Comparison of ENCODE assay signal across 11 cellular contexts in the genomic region with DNA sequence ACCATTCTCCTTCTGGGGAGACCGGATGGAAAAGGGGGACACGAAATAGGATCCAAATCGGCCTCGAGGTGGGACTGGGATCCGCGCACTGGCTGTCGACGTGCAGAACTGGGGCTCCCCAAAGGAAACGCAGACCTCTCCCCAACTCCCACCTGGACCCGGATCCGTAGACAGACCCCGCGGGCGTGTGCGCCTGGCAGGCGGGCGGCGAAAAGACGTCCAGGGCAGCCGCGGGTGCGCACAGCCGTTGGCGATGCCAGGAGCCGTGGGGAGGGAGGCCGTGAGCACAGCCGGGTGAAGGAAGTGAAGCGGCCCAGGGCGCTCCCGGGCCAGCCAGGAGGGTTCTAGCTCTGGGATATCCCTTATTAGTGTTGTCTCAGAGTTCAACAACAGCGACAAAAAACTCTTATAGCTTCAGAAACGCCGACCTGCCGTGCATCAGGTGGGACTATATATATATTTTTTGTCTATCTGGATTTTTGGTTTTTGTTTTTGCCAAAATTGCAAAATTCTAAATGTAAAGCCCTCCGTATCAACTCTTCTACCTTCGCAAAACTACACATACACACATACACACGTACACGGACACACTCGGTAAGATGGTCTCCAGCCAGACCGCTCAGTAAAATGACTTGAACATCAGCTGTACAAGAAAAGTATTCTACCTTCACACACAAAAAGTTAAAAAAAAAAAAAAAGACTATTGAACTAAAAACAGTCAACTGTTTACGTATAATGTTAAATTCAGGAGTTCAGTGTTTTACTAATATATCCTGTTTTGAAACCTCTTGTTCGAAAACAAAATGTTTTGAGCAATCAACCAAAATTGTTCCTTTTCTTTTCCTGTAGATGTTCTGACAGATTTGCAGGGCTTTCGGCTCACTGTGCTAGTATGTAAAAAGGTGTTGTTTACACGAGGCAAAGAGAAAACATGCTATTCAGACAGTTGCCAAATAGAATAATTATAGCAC. TPM values are rescaled to one million over a fixed set of nuclear protein-coding genes. Genes with fewer than 3 reads are reported as not detected.
DNase-seq lines count a peak whose midpoint lies in the region.
"Had no signal": no experiment of that assay in that cellular context is flagged by ENCODE, and none has a peak within 500 bp of the region (broad histone marks: within the 10 kb centered on the region; RNA-seq: fewer than 3 reads in every experiment).

No MANE protein-coding gene starts in this region.

- peaks cover 41% of the 10 kb centered on the region for H3K4me1 Mint-ChIP-seq in activated naive CD4-positive, alpha-beta T cell treated with anti-CD3 and anti-CD28 coated beads, Interleukin-2, amount 50 U/mL, for 24 hours
- H3K4me1 Mint-ChIP-seq in activated T-helper 2 cell treated with anti-CD3 and anti-CD28 coated beads, Interferon-gamma antibody, Interleukin-2, Interleukin-4, amounts not matched to agents 10 μg/mL and 5 μg/mL and 100 μg/mL, durations not matched to agents 14 hours and 24 hours and 36 hours (ENCODE audit: low read depth): peaks cover 20% of the 10 kb centered on the region

- intact Hi-C loops in activated T-helper 2 cell treated with anti-CD3 and anti-CD28 coated beads, Interferon-gamma antibody, Interleukin-2, Interleukin-4, amounts not matched to agents 10 μg/mL and 5 μg/mL and 100 μg/mL, durations not matched to agents 14 hours and 24 hours and 36 hours (cut with micrococcal nuclease): no loop called here

- no peak for DNase-seq in activated naive CD4-positive, alpha-beta T cell treated with Interleukin-2 at 50 U/mL for 16 hours
- no peak for DNase-seq in activated T-helper 2 cell treated with anti-CD3 and anti-CD28 coated beads, Interferon-gamma antibody, Interleukin-2, Interleukin-4, amounts not matched to agents 10 μg/mL and 5 μg/mL and 100 μg/mL, durations not matched to agents 14 hours and 24 hours and 36 hours (ENCODE audit: low spot score)
- DNase-seq in islet precursor cell (peak; percentile 58), NAMALWA (ENCODE audit: low spot score) (no peak), putamen (ENCODE audit: low spot score) (no peak), NCI-H748 (lab: John Stamatoyannopoulos, UW; ENCODE audit: unreplicated experiment) (no peak), mesenteric fat pad (ENCODE audit: low spot score) (no peak)
- DNase-seq: activated gamma-delta T cell, WERI-Rb-1 had no signal

- peaks cover 49% of the 10 kb centered on the region for H3K27me3 Mint-ChIP-seq in activated naive CD4-positive, alpha-beta T cell treated with anti-CD3 and anti-CD28 coated beads, Interleukin-2, amount 50 U/mL, for 24 hours
- peaks cover 72% of the 10 kb centered on the region for H3K27me3 Mint-ChIP-seq in activated T-helper 2 cell treated with anti-CD3 and anti-CD28 coated beads, Interferon-gamma antibody, Interleukin-2, Interleukin-4, amounts not matched to agents 10 μg/mL and 5 μg/mL and 100 μg/mL, durations not matched to agents 14 hours and 24 hours and 36 hours (ENCODE audit: low read depth)

- peak overlapping the region; percentile 2 for H3K27ac Mint-ChIP-seq in activated naive CD4-positive, alpha-beta T cell treated with anti-CD3 and anti-CD28 coated beads, Interleukin-2, amount 50 U/mL, for 24 hours
- H3K27ac Mint-ChIP-seq in activated T-helper 2 cell treated with anti-CD3 and anti-CD28 coated beads, Interferon-gamma antibody, Interleukin-2, Interleukin-4, amounts not matched to agents 10 μg/mL and 5 μg/mL and 100 μg/mL, durations not matched to agents 14 hours and 24 hours and 36 hours: peak overlapping the region; percentile 29

- H3K9me3 Mint-ChIP-seq in activated naive CD4-positive, alpha-beta T cell treated with anti-CD3 and anti-CD28 coated beads, Interleukin-2, amount 50 U/mL, for 24 hours: no peaks in the 10 kb centered on the region
- no peaks in the 10 kb centered on the region for H3K9me3 Mint-ChIP-seq in activated T-helper 2 cell treated with anti-CD3 and anti-CD28 coated beads, Interferon-gamma antibody, Interleukin-2, Interleukin-4, amounts not matched to agents 10 μg/mL and 5 μg/mL and 100 μg/mL, durations not matched to agents 14 hours and 24 hours and 36 hours

- peak overlapping the region; percentile 31 for H3K4me3 Mint-ChIP-seq in activated naive CD4-positive, alpha-beta T cell treated with anti-CD3 and anti-CD28 coated beads, Interleukin-2, amount 50 U/mL, for 24 hours
- H3K4me3 Mint-ChIP-seq in activated T-helper 2 cell treated with anti-CD3 and anti-CD28 coated beads, Interferon-gamma antibody, Interleukin-2, Interleukin-4, amounts not matched to agents 10 μg/mL and 5 μg/mL and 100 μg/mL, durations not matched to agents 14 hours and 24 hours and 36 hours (ENCODE audit: low read depth): no peak overlapping the region

- no peaks in the 10 kb centered on the region for H3K36me3 Mint-ChIP-seq in activated naive CD4-positive, alpha-beta T cell treated with anti-CD3 and anti-CD28 coated beads, Interleukin-2, amount 50 U/mL, for 24 hours
- no peaks in the 10 kb centered on the region for H3K36me3 Mint-ChIP-seq in activated T-helper 2 cell treated with anti-CD3 and anti-CD28 coated beads, Interferon-gamma antibody, Interleukin-2, Interleukin-4, amounts not matched to agents 10 μg/mL and 5 μg/mL and 100 μg/mL, durations not matched to agents 14 hours and 24 hours and 36 hours (ENCODE audit: low read depth)

RNA-seq across cellular contexts. Expression of gene AATF, which starts 5.2 kb away (rescaled TPM):
- 101 and 107 TPM in 2 replicates for total RNA-seq in activated T-helper 2 cell treated with anti-CD3 and anti-CD28 coated beads, Interferon-gamma antibody, Interleukin-2, Interleukin-4, amounts not matched to agents 10 μg/mL and 5 μg/mL and 100 μg/mL, durations not matched to agents 14 hours and 24 hours and 36 hours
- 42.3 TPM for total RNA-seq in mesenteric fat pad

RNA-seq across cellular contexts. Expression of gene LHX1, which starts 6.3 kb away (rescaled TPM):
- 0.23 and 0.37 TPM in 2 replicates for total RNA-seq in activated T-helper 2 cell treated with anti-CD3 and anti-CD28 coated beads, Interferon-gamma antibody, Interleukin-2, Interleukin-4, amounts not matched to agents 10 μg/mL and 5 μg/mL and 100 μg/mL, durations not matched to agents 14 hours and 24 hours and 36 hours
- total RNA-seq in mesenteric fat pad: not detected
- total RNA-seq: sciatic nerve had no signal
